Comparison of ENCODE assay signal across 8 cellular contexts in genomic region chr19:49533551-49534488, GRCh38. TPM values are rescaled to one million over a fixed set of nuclear protein-coding genes. Genes with fewer than 3 reads are reported as not detected.
DNase-seq lines count a peak whose midpoint lies in the region; ATAC-seq and TF ChIP-seq lines count a peak whose summit lies in the region.

No MANE protein-coding gene starts in this region.

- no peak overlapping the region for H4K8ac ChIP-seq in neuronal stem cell (ENCODE audit: low read depth, low read length)

- peaks cover 22% of the 10 kb centered on the region for H3K4me1 Mint-ChIP-seq in activated T-cell treated with anti-CD3 and anti-CD28 coated beads, Interleukin-2, amount 50 U/mL, for 72 hours (ENCODE audit: low read depth)

- peak overlapping the region; percentile 48 for H3K18ac ChIP-seq in neuronal stem cell (ENCODE audit: low read length)

- H3K9ac ChIP-seq in OCI-LY3 (ENCODE audit: low read length) (peak overlapping the region; percentile 24; the same call in 1 of the 2 replicates), neuronal stem cell (ENCODE audit: low read depth, low read length, poor library complexity) (peak overlapping the region; percentile 90)

- H3K36me3 ChIP-seq in OCI-LY3 (replicated peaks; ENCODE audit: low read depth, low read length): no peaks in the 10 kb centered on the region
- H3K36me3 ChIP-seq in neuronal stem cell (replicated peaks in 1 of 2; ENCODE audit: control insufficient read depth in 2 of 2, insufficient read depth in 2 of 2, low read length in 2 of 2): peaks cover 5 to 32% of the 10 kb centered on the region in 2 donors

- H4K91ac ChIP-seq in neuronal stem cell (ENCODE audit: low read depth, low read length, poor library complexity): no peak overlapping the region

- no CpG with 5 or more reads among the region's 87 CpGs for WGBS in neuronal stem cell (ENCODE audit: extremely low coverage in 2 of 2, insufficient read length in 2 of 2, insufficient replicate concordance in 1 of 2), 2 donors

- H3K23ac ChIP-seq in neuronal stem cell (ENCODE audit: low read depth, low read length, poor library complexity): peak overlapping the region; percentile 98

- H3K14ac ChIP-seq in neuronal stem cell (ENCODE audit: low read length): peak overlapping the region; percentile 47

- H2BK12ac ChIP-seq in neuronal stem cell (ENCODE audit: low read length): no peak overlapping the region

- H3K79me1 ChIP-seq in neuronal stem cell (ENCODE audit: low read depth, low read length): no peaks in the 10 kb centered on the region

- peaks cover 11% of the 10 kb centered on the region for H3K27me3 Mint-ChIP-seq in activated T-cell treated with anti-CD3 and anti-CD28 coated beads, Interleukin-2, amount 50 U/mL, for 72 hours (ENCODE audit: low read depth)

- H3K4me1 ChIP-seq in OCI-LY3 (ENCODE audit: low read length): peaks cover 12% of the 10 kb centered on the region
- H3K4me1 ChIP-seq in neuronal stem cell (ENCODE audit: control insufficient read depth in 2 of 2, insufficient read depth in 1 of 2, low read depth in 1 of 2, low read length in 2 of 2): peaks cover 4 to 7% of the 10 kb centered on the region in 2 donors

- H2BK15ac ChIP-seq in neuronal stem cell (ENCODE audit: low read length): no peak overlapping the region

- H3K79me2 ChIP-seq in OCI-LY3 (ENCODE audit: low read length): no peaks in the 10 kb centered on the region

- no peak overlapping the region for H2BK5ac ChIP-seq in neuronal stem cell (ENCODE audit: low read length)

- TF ChIP-seq CTCF in OCI-LY3 (IDR thresholded peaks at IDR 0.05; ENCODE audit: low read depth, low read length) (peak; percentile 32), fibroblast of pulmonary artery (IDR thresholded peaks at IDR 0.05; ENCODE audit: low read length, missing control alignments) (no peak)

- H3K27me3 ChIP-seq in OCI-LY3 (ENCODE audit: low read depth, low read length): no peaks in the 10 kb centered on the region
- H3K27me3 ChIP-seq in neuronal stem cell (ENCODE audit: control insufficient read depth in 3 of 3, insufficient read depth in 3 of 3, low read depth in 1 of 3, low read length in 3 of 3): peaks cover 0 to 12% (median 0%) of the 10 kb centered on the region in 3 experiments

- H2AFZ ChIP-seq in OCI-LY3 (ENCODE audit: low read depth, low read length) (peak overlapping the region; percentile 48; the same call in 1 of the 2 replicates), neuronal stem cell (ENCODE audit: low read length) (peak overlapping the region; percentile 17)

- no peaks in the 10 kb centered on the region for H3K9me3 Mint-ChIP-seq in activated T-cell treated with anti-CD3 and anti-CD28 coated beads, Interleukin-2, amount 50 U/mL, for 72 hours

- no peak overlapping the region for H2BK120ac ChIP-seq in neuronal stem cell (ENCODE audit: low read depth, low read length)

- no peaks in the 10 kb centered on the region for H4K20me1 ChIP-seq in OCI-LY3 (ENCODE audit: insufficient read depth, low read length)

- ATAC-seq in HG03103 (IDR thresholded peaks at IDR 0.05; ENCODE audit: low read depth, unreplicated experiment): peak; percentile 55
- peak; percentile 88 to 89 for ATAC-seq in activated T-cell treated with anti-CD3 and anti-CD28 coated beads, Interleukin-2, amount 50 U/mL, for 72 hours (replicated peaks in 1 of 2)

- DNase-seq in NCI-H187 (lab: John Stamatoyannopoulos, UW) (peak; percentile 69 to 81), NCI-H187 treated with DMSO at 0.1 percent for 48 hours (lab: John Stamatoyannopoulos, UW) (no peak), fibroblast of pulmonary artery (ENCODE audit: low read depth) (peak; percentile 58), neuronal stem cell (ENCODE audit: low spot score) (peak; percentile 71), superior temporal gyrus (ENCODE audit: extremely low spot score) (peak; percentile 42)
- peak; percentile 87 to 90 for DNase-seq in activated T-cell treated with anti-CD3 and anti-CD28 coated beads, Interleukin-2, amount 50 U/mL, for 72 hours

- no peak overlapping the region for H3K27ac ChIP-seq in OCI-LY3 (ENCODE audit: low read length)
- H3K27ac ChIP-seq in neuronal stem cell (replicated peaks; ENCODE audit: low read length): no peak overlapping the region

- no peaks in the 10 kb centered on the region for H3K9me3 ChIP-seq in OCI-LY3 (ENCODE audit: insufficient read depth, low read length)
- no peaks in the 10 kb centered on the region for H3K9me3 ChIP-seq in neuronal stem cell (replicated peaks in 1 of 2; ENCODE audit: control insufficient read depth in 2 of 2, insufficient read depth in 1 of 2, low read depth in 1 of 2, low read length in 2 of 2)

- no peak overlapping the region for H3K27ac Mint-ChIP-seq in activated T-cell treated with anti-CD3 and anti-CD28 coated beads, Interleukin-2, amount 50 U/mL, for 72 hours

- peak overlapping the region; percentile 89 for H3K4me2 ChIP-seq in OCI-LY3 (ENCODE audit: low read length)
- H3K4me2 ChIP-seq in neuronal stem cell (ENCODE audit: insufficient read depth, low read length, poor library complexity, severe bottlenecking): peak overlapping the region; percentile 100

- H3K4me3 ChIP-seq in OCI-LY3 (ENCODE audit: low read length) (peak overlapping the region; percentile 75), fibroblast of pulmonary artery (replicated peaks; ENCODE audit: low read depth, low read length) (peak overlapping the region; percentile 56), neuronal stem cell (ENCODE audit: low read length in 2 of 2) (peak overlapping the region; percentile 12 to 89)

- H3K36me3 Mint-ChIP-seq in activated T-cell treated with anti-CD3 and anti-CD28 coated beads, Interleukin-2, amount 50 U/mL, for 72 hours (ENCODE audit: insufficient read depth in 2 of 2): no peaks in the 10 kb centered on the region

- H3K4me3 Mint-ChIP-seq in activated T-cell treated with anti-CD3 and anti-CD28 coated beads, Interleukin-2, amount 50 U/mL, for 72 hours: peak overlapping the region; percentile 92 to 99

- H3K4ac ChIP-seq in neuronal stem cell (ENCODE audit: low read length): no peak overlapping the region

- peak overlapping the region; percentile 14 for H2AK5ac ChIP-seq in neuronal stem cell (ENCODE audit: low read depth, low read length)

RNA-seq across cellular contexts. Expression of gene RCN3, which starts 6.0 kb away (rescaled TPM):
- total RNA-seq in activated T-cell treated with anti-CD3 and anti-CD28 coated beads, Interleukin-2, amount 50 U/mL, for 72 hours: 1 to 10 TPM; 3.2 to 4.3 TPM
- 6.8 TPM for polyA plus RNA-seq in neuronal stem cell (2013, experiment 1 of 2)
- 7.0 TPM for polyA plus RNA-seq in neuronal stem cell (2013, experiment 2 of 2)

RNA-seq across cellular contexts. Expression of gene FCGRT, which starts 21.4 kb away (rescaled TPM):
- 10 to 100 TPM; 21.2 to 24.1 TPM for total RNA-seq in activated T-cell treated with anti-CD3 and anti-CD28 coated beads, Interleukin-2, amount 50 U/mL, for 72 hours
- polyA plus RNA-seq in neuronal stem cell (2013, experiment 1 of 2): 32.8 TPM
- polyA plus RNA-seq in neuronal stem cell (2013, experiment 2 of 2): 29.3 TPM

RNA-seq across cellular contexts. Expression of gene RPS11, which starts 37.6 kb away (rescaled TPM):
- total RNA-seq in activated T-cell treated with anti-CD3 and anti-CD28 coated beads, Interleukin-2, amount 50 U/mL, for 72 hours: 1,000 to 10,000 TPM; 2,679 to 2,721 TPM
- polyA plus RNA-seq in neuronal stem cell (2013, experiment 1 of 2): 5,708 TPM
- 5,584 TPM for polyA plus RNA-seq in neuronal stem cell (2013, experiment 2 of 2)

RNA-seq across cellular contexts. Expression of gene RPL13A, which starts 46.4 kb away (rescaled TPM):
- total RNA-seq in activated T-cell treated with anti-CD3 and anti-CD28 coated beads, Interleukin-2, amount 50 U/mL, for 72 hours: 1,000 to 10,000 TPM; 4,603 to 5,026 TPM
- 6,856 TPM for polyA plus RNA-seq in neuronal stem cell (2013, experiment 1 of 2)
- polyA plus RNA-seq in neuronal stem cell (2013, experiment 2 of 2): 6,819 TPM

RNA-seq across cellular contexts. Expression of gene NOSIP, which starts 46.5 kb away (rescaled TPM):
- 10 to 100 TPM; 66.0 to 72.7 TPM for total RNA-seq in activated T-cell treated with anti-CD3 and anti-CD28 coated beads, Interleukin-2, amount 50 U/mL, for 72 hours
- polyA plus RNA-seq in neuronal stem cell (2013, experiment 1 of 2): 44.8 TPM
- 45.0 TPM for polyA plus RNA-seq in neuronal stem cell (2013, experiment 2 of 2)
